ENCODE assay signal across 10 cellular contexts in genomic region chr9:87711857-87712800, GRCh38. TPM values are rescaled to one million over a fixed set of nuclear protein-coding genes. Genes with fewer than 3 reads are reported as not detected.
DNase-seq lines count a peak whose midpoint lies in the region.
"Had no signal": no experiment of that assay in that cellular context is flagged by ENCODE, and none has a peak within 500 bp of the region (broad histone marks: within the 10 kb centered on the region; RNA-seq: fewer than 3 reads in every experiment).

No MANE protein-coding gene starts in this region.

- DNase-seq in ACHN (peak; percentile 5), LHCN-M2 (ENCODE audit: low read depth) (peak; percentile 94), dedifferentiated amniotic fluid mesenchymal stem cell (ENCODE audit: extremely low spot score) (peak; percentile 87), mesenteric fat pad (ENCODE audit: low spot score) (peak; percentile 87), middle frontal gyrus (ENCODE audit: extremely low spot score, low spot score) (no peak)
- no peak for DNase-seq in activated T-cell treated with anti-CD3 and anti-CD28 coated beads, Interleukin-2, amount 50 U/mL, for 48 hours
- no peak for DNase-seq in effector CD4-positive, alpha-beta T cell
- no peak for DNase-seq in stimulated activated CD4-positive, alpha-beta T cell treated with anti-CD3 and anti-CD28 coated beads, Interleukin-2, amount 100 ng/mL, for 24 hours
- DNase-seq: activated naive CD8-positive, alpha-beta T cell treated with anti-CD3 and anti-CD28 coated beads, Interleukin-2, amount 50 U/mL, for 24 hours; SW 1271 had no signal

- in situ Hi-C loops in ACHN (cut with HindIII; ENCODE audit: low pct_ligation_motif_present, low pct_unique_long_range_greater_than_20kb, low sequenced_read_pairs) = no loop called here

RNA-seq across cellular contexts. Expression of gene CTSL, which starts 13.8 kb away (rescaled TPM):
- total RNA-seq in LHCN-M2 (2014; rRNA removed) = 455 and 500 TPM in 2 replicates
- polyA plus RNA-seq in LHCN-M2 (2012) = 149 TPM
- total RNA-seq in mesenteric fat pad = 729 TPM

Comparison
In these comparisons a context has a peak if more than half of its experiments do, and no peak if none do; other contexts are left out.
1. DNase-seq: peak in ACHN (single experiment), LHCN-M2 (single experiment), dedifferentiated amniotic fluid mesenchymal stem cell (single experiment) and mesenteric fat pad (single experiment); none in activated T-cell treated with anti-CD3 and anti-CD28 coated beads, Interleukin-2, amount 50 U/mL, for 48 hours (0 of 2), middle frontal gyrus (single experiment), effector CD4-positive, alpha-beta T cell (single experiment) and stimulated activated CD4-positive, alpha-beta T cell treated with anti-CD3 and anti-CD28 coated beads, Interleukin-2, amount 100 ng/mL, for 24 hours (0 of 2).